8 cellular contexts compared by ENCODE assay signal in the genomic region with DNA sequence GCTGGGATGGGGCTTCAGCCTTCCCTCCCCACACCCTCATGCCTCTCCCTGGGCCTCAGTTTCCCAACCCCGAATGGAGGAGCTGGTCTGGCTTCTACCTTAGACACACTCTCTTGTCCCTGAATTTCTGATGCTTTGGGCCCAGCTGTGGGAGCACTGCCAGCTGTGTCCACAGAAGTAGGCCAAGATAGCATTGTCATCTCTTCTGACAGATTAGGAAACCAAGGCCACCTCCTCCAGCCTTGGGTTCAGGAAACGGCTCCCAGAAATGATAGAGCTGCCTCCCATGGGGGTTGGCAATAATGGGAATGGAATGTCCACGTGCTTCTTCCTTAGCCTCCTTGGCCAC. TPM values are rescaled to one million over a fixed set of nuclear protein-coding genes. Genes with fewer than 3 reads are reported as not detected.
DNase-seq lines count a peak whose midpoint lies in the region; ATAC-seq, FAIRE-seq and TF ChIP-seq lines count a peak whose summit lies in the region.

No MANE protein-coding gene starts in this region.

- TF ChIP-seq POLR2A in lower leg skin (IDR thresholded peaks at IDR 0.05), result no peak
- no peak for TF ChIP-seq POLR2A in tibial nerve (IDR thresholded peaks at IDR 0.05)
- TF ChIP-seq POLR2A in GM12892 (IDR thresholded peaks at IDR 0.05; ENCODE audit: low read depth, low read length), result no peak

- ATAC-seq in activated T-cell treated with anti-CD3 and anti-CD28 coated beads, Interleukin-2, amount 50 U/mL, for 72 hours (replicated peaks in 1 of 2), result no peak
- ATAC-seq in GM19324 (IDR thresholded peaks at IDR 0.05; ENCODE audit: low FRiP score, unreplicated experiment), result no peak

- H3K4me1 Mint-ChIP-seq in activated T-cell treated with anti-CD3 and anti-CD28 coated beads, Interleukin-2, amount 50 U/mL, for 72 hours (ENCODE audit: low read depth), result peaks cover 40% of the 10 kb centered on the region
- peaks cover 2% of the 10 kb centered on the region for H3K4me1 Mint-ChIP-seq in astrocyte (ENCODE audit: low read depth, unreplicated experiment)

- TF ChIP-seq CTCF in astrocyte (IDR thresholded peaks at IDR 0.05; ENCODE audit: insufficient read depth, low read depth, low read length) (no peak), lower leg skin (IDR thresholded peaks at IDR 0.05) (no peak), tibial nerve (IDR thresholded peaks at IDR 0.05) (no peak)

- no peak overlapping the region for H2AFZ ChIP-seq in astrocyte (ENCODE audit: low read depth, low read length)

- intact Hi-C loops in lower leg skin (cut with DNase I; ENCODE audit: low total_unique reads), result no loop called here

- FAIRE-seq in astrocyte (lab: Jason Lieb, UNC) (no peak), GM12892 (lab: Jason Lieb, UNC) (no peak)

- H3K36me3 Mint-ChIP-seq in activated T-cell treated with anti-CD3 and anti-CD28 coated beads, Interleukin-2, amount 50 U/mL, for 72 hours (ENCODE audit: insufficient read depth in 2 of 2), result peaks cover 23 to 27% of the 10 kb centered on the region in 2 donors
- peaks cover 18% of the 10 kb centered on the region for H3K36me3 Mint-ChIP-seq in astrocyte (ENCODE audit: low read depth, unreplicated experiment)

- peak overlapping the region; percentile 78 for H3K4me3 ChIP-seq in astrocyte (ENCODE audit: insufficient read depth, low read depth, low read length)
- no peak overlapping the region for H3K4me3 ChIP-seq in lower leg skin (ENCODE audit: low read depth, poor library complexity, severe bottlenecking)
- H3K4me3 ChIP-seq in tibial nerve, result peak overlapping the region; percentile 64 to 97 (median 86)

- peaks cover 37% of the 10 kb centered on the region for H3K79me2 ChIP-seq in astrocyte (ENCODE audit: insufficient read depth, low read length)

- no peaks in the 10 kb centered on the region for H3K9me3 Mint-ChIP-seq in activated T-cell treated with anti-CD3 and anti-CD28 coated beads, Interleukin-2, amount 50 U/mL, for 72 hours
- H3K9me3 Mint-ChIP-seq in astrocyte (ENCODE audit: unreplicated experiment), result peaks cover 4% of the 10 kb centered on the region

- H3K27me3 ChIP-seq in astrocyte (ENCODE audit: insufficient read depth, low read length), result no peaks in the 10 kb centered on the region
- H3K27me3 ChIP-seq in tibial nerve, result no peaks in the 10 kb centered on the region

- H3K9me3 ChIP-seq in astrocyte (ENCODE audit: insufficient read depth, low read depth, low read length), result no peaks in the 10 kb centered on the region
- H3K9me3 ChIP-seq in tibial nerve, result no peaks in the 10 kb centered on the region

- peaks cover 51% of the 10 kb centered on the region for H4K20me1 ChIP-seq in astrocyte (ENCODE audit: insufficient read depth, low read length)

- H3K27me3 Mint-ChIP-seq in activated T-cell treated with anti-CD3 and anti-CD28 coated beads, Interleukin-2, amount 50 U/mL, for 72 hours (ENCODE audit: low read depth), result no peaks in the 10 kb centered on the region
- H3K27me3 Mint-ChIP-seq in astrocyte (ENCODE audit: low read depth, unreplicated experiment), result peaks cover 12% of the 10 kb centered on the region

- DNase-seq in activated T-cell treated with anti-CD3 and anti-CD28 coated beads, Interleukin-2, amount 50 U/mL, for 72 hours, result no peak
- DNase-seq in activated T-cell treated with anti-CD3 and anti-CD28 coated beads for 4 hours (no peak), astrocyte (ENCODE audit: low read depth) (no peak), lower leg skin (ENCODE audit: low spot score in 2 of 2) (peak; percentile 19 to 85), tibial nerve (ENCODE audit: low spot score in 2 of 2) (no peak), GM12892 (ENCODE audit: insufficient read length) (no peak)
- DNase-seq in activated CD4-positive, CD25-positive, alpha-beta regulatory T cell (lab: John Stamatoyannopoulos, UW), result no peak

- 68 to 79% methylated on average over 3 of the region's 3 CpGs for WGBS in lower leg skin, 2 donors
- 65 to 66% methylated on average over 3 of the region's 3 CpGs for WGBS in tibial nerve, 2 donors

- no peak overlapping the region for H3K27ac ChIP-seq in astrocyte (ENCODE audit: low read depth, low read length)
- peak overlapping the region in 3 of 4 donors; percentile 78 to 90 (median 89) for H3K27ac ChIP-seq in tibial nerve

- H3K36me3 ChIP-seq in astrocyte (ENCODE audit: insufficient read depth, low read length) (peaks cover 24% of the 10 kb centered on the region), tibial nerve (peaks cover 0 to 47% (median 20%) of the 10 kb centered on the region in 3 donors)

- no peak for TF ChIP-seq EP300 in tibial nerve (IDR thresholded peaks at IDR 0.05)

- peak overlapping the region; percentile 96 for H3K4me2 ChIP-seq in astrocyte (ENCODE audit: low read length)

- peak overlapping the region; percentile 94 for H3K9ac ChIP-seq in astrocyte (ENCODE audit: low read length)

- H3K27ac Mint-ChIP-seq in activated T-cell treated with anti-CD3 and anti-CD28 coated beads, Interleukin-2, amount 50 U/mL, for 72 hours, result peak overlapping the region; percentile 98
- peak overlapping the region; percentile 58 for H3K27ac Mint-ChIP-seq in astrocyte (ENCODE audit: unreplicated experiment)

- peak overlapping the region; percentile 88 to 92 for H3K4me3 Mint-ChIP-seq in activated T-cell treated with anti-CD3 and anti-CD28 coated beads, Interleukin-2, amount 50 U/mL, for 72 hours
- peak overlapping the region; percentile 85 for H3K4me3 Mint-ChIP-seq in astrocyte (ENCODE audit: unreplicated experiment)

- peaks cover 19% of the 10 kb centered on the region for H3K4me1 ChIP-seq in astrocyte (ENCODE audit: insufficient read depth, low read length)
- peaks cover 0 to 26% (median 10%) of the 10 kb centered on the region in 4 donors for H3K4me1 ChIP-seq in tibial nerve

RNA-seq across cellular contexts. Expression of gene PPIF, which starts 1.3 kb away (rescaled TPM):
- 100 to 1,000 TPM; 102 to 104 TPM for total RNA-seq in activated T-cell treated with anti-CD3 and anti-CD28 coated beads, Interleukin-2, amount 50 U/mL, for 72 hours
- total RNA-seq in astrocyte (25.3 and 31.7 TPM in 2 replicates), lower leg skin (100 to 1,000 TPM in 1 of 4 donors, 10 to 100 TPM in 3; 59.3 to 123 (median 78.3) TPM), tibial nerve (10 to 100 TPM; 16.6 to 36.0 (median 20.6) TPM)
- polyA plus RNA-seq in GM12892 (2012; ENCODE audit: missing spikeins), result 71.2 TPM

Comparison
In these comparisons a context has a peak if more than half of its experiments do, and no peak if none do; other contexts are left out.
1. DNase-seq: peak in lower leg skin (2 of 2); none in activated T-cell treated with anti-CD3 and anti-CD28 coated beads, Interleukin-2, amount 50 U/mL, for 72 hours (0 of 2), activated T-cell treated with anti-CD3 and anti-CD28 coated beads for 4 hours (single experiment), astrocyte (single experiment), tibial nerve (0 of 2), GM12892 (single experiment) and activated CD4-positive, CD25-positive, alpha-beta regulatory T cell (0 of 4).